Comparison of ENCODE assay signal across 18 cellular contexts in genomic region chr15:25783134-25783533, GRCh38.
DNase-seq lines count a peak whose midpoint lies in the region; ATAC-seq and TF ChIP-seq lines count a peak whose summit lies in the region.
"Had no signal": no experiment of that assay in that cellular context is flagged by ENCODE, and none has a peak within 500 bp of the region (broad histone marks: within the 10 kb centered on the region; RNA-seq: fewer than 3 reads in every experiment).

No MANE protein-coding gene starts in this region.

- H3K36me3 Mint-ChIP-seq in activated naive CD8-positive, alpha-beta T cell treated with anti-CD3 and anti-CD28 coated beads, Interleukin-2, amount 50 U/mL, for 24 hours (ENCODE audit: low read depth) = peaks cover 15% of the 10 kb centered on the region
- H3K36me3 Mint-ChIP-seq in neural progenitor cell = peaks cover 1% of the 10 kb centered on the region

- peaks cover 0 to 9% (median 0%) of the 10 kb centered on the region in 11 experiments; a peak in 2 of 22 replicates for H3K27me3 ChIP-seq in BLaER1 treated with 17β-estradiol and CSF1 and Interleukin-3, amounts not matched to agents 10 nM and 100 nM
- no peaks in the 10 kb centered on the region for H3K27me3 ChIP-seq in neural progenitor cell

- H3K9me3 Mint-ChIP-seq in activated naive CD8-positive, alpha-beta T cell treated with anti-CD3 and anti-CD28 coated beads, Interleukin-2, amount 50 U/mL, for 24 hours = no peaks in the 10 kb centered on the region
- no peaks in the 10 kb centered on the region for H3K9me3 Mint-ChIP-seq in neural progenitor cell
- H3K9me3 Mint-ChIP-seq: CD4-positive, alpha-beta memory T cell had no signal

- TF ChIP-seq CTCF in HEK293 (tag by site-specific recombination; IDR thresholded peaks at IDR 0.05) (no peak), neural progenitor cell (IDR thresholded peaks at IDR 0.05) (no peak)

- H3K27ac Mint-ChIP-seq in activated naive CD8-positive, alpha-beta T cell treated with anti-CD3 and anti-CD28 coated beads, Interleukin-2, amount 50 U/mL, for 24 hours = peak overlapping the region; percentile 76
- peak overlapping the region; percentile 12 for H3K27ac Mint-ChIP-seq in neural progenitor cell

- H3K4me1 ChIP-seq in BLaER1 treated with 17β-estradiol and CSF1 and Interleukin-3, amounts not matched to agents 10 nM and 100 nM = peaks cover 43 to 77% (median 60%) of the 10 kb centered on the region in 10 experiments
- H3K4me1 ChIP-seq in HEK293 (ENCODE audit: control insufficient read depth, insufficient read depth, low read length) = no peaks in the 10 kb centered on the region
- no peaks in the 10 kb centered on the region for H3K4me1 ChIP-seq in neural progenitor cell
- H3K4me1 ChIP-seq: HAP-1 had no signal

- H3K9ac ChIP-seq in BLaER1 treated with 17β-estradiol and CSF1 and Interleukin-3, amounts not matched to agents 10 nM and 100 nM = no peak overlapping the region
- H3K9ac ChIP-seq in neural progenitor cell = no peak overlapping the region

- no peaks in the 10 kb centered on the region for H3K27me3 Mint-ChIP-seq in activated naive CD8-positive, alpha-beta T cell treated with anti-CD3 and anti-CD28 coated beads, Interleukin-2, amount 50 U/mL, for 24 hours
- no peaks in the 10 kb centered on the region for H3K27me3 Mint-ChIP-seq in neural progenitor cell (ENCODE audit: insufficient read depth, low read depth)
- H3K27me3 Mint-ChIP-seq: CD4-positive, alpha-beta memory T cell had no signal

- no peaks in the 10 kb centered on the region for H3K79me2 ChIP-seq in neural progenitor cell (ENCODE audit: low read depth)

- H3K9me3 ChIP-seq in BLaER1 treated with 17β-estradiol and CSF1 and Interleukin-3, amounts not matched to agents 10 nM and 100 nM (replicated peaks in 1 of 11) = no peaks in the 10 kb centered on the region
- H3K9me3 ChIP-seq in HEK293 (ENCODE audit: control insufficient read depth, insufficient read depth, low read depth, low read length) (no peaks in the 10 kb centered on the region), neural progenitor cell (ENCODE audit: low read depth) (no peaks in the 10 kb centered on the region)
- H3K9me3 ChIP-seq: HAP-1 had no signal

- DNase-seq in activated naive CD8-positive, alpha-beta T cell treated with anti-CD3 and anti-CD28 coated beads, Interleukin-2, amount 50 U/mL, for 24 hours = no peak
- no peak for DNase-seq in neural progenitor cell (ENCODE audit: low spot score)
- no peak for DNase-seq in hippocampal formation (lab: John Stamatoyannopoulos, UW)
- DNase-seq: AML-193; DND-41; NCI-H2107; NCI-H226; NCI-H526 treated with DMSO at 0.1 percent for 48 hours; NK-92 treated with Interleukin-12 subunit alpha and Interleukin-12 subunit beta, amount 100 ng/mL, for 24 hours; RPMI8226 had no signal

- no peak overlapping the region for H3K27ac ChIP-seq in BLaER1 treated with 17β-estradiol and CSF1 and Interleukin-3, amounts not matched to agents 10 nM and 100 nM
- H3K27ac ChIP-seq in HEK293 (ENCODE audit: extremely low read depth, low read depth, low read length) (no peak overlapping the region), neural progenitor cell (no peak overlapping the region)
- H3K27ac ChIP-seq: HL-60 had no signal

- no peak for ATAC-seq in activated naive CD8-positive, alpha-beta T cell treated with anti-CD3 and anti-CD28 coated beads, Interleukin-2, amount 50 U/mL, for 24 hours
- no peak for ATAC-seq in HG03095 (IDR thresholded peaks at IDR 0.05; ENCODE audit: unreplicated experiment)
- no peak for ATAC-seq in GM21619 (IDR thresholded peaks at IDR 0.05; ENCODE audit: unreplicated experiment)

- no peak overlapping the region for H2AFZ ChIP-seq in neural progenitor cell (replicated peaks)

- POLR2A ChIA-PET in HEK293 (lab: Yijun Ruan, JAX) = no interaction called here

- peaks cover 0 to 11% (median 0%) of the 10 kb centered on the region in 11 experiments; a peak in 1 of 22 replicates for H4K20me1 ChIP-seq in BLaER1 treated with 17β-estradiol and CSF1 and Interleukin-3, amounts not matched to agents 10 nM and 100 nM
- H4K20me1 ChIP-seq in neural progenitor cell (ENCODE audit: low read depth) = no peaks in the 10 kb centered on the region

- CTCF ChIA-PET in HEK293 (lab: Yijun Ruan, JAX) = interaction anchor here (0.6 to 2.4 kb wide), 17 partner anchors 11 to 591 kb away, joined by 3 to 18 read pairs (median 4); no protein-coding TSS in a partner anchor

- H3F3A ChIP-seq in neural progenitor cell (ENCODE audit: low read depth) = no peaks in the 10 kb centered on the region

- H3K4me3 ChIP-seq in BLaER1 treated with 17β-estradiol and CSF1 and Interleukin-3, amounts not matched to agents 10 nM and 100 nM = no peak overlapping the region
- H3K4me3 ChIP-seq in HEK293 (ENCODE audit: low read depth, low read length) (no peak overlapping the region), neural progenitor cell (no peak overlapping the region)
- H3K4me3 ChIP-seq: HAP-1, K562 had no signal

- peak overlapping the region in 7 of 11 experiments; percentile 64 to 84 (median 72); a peak in 9 of 22 replicates for H3K4me2 ChIP-seq in BLaER1 treated with 17β-estradiol and CSF1 and Interleukin-3, amounts not matched to agents 10 nM and 100 nM
- no peak overlapping the region for H3K4me2 ChIP-seq in neural progenitor cell

- H3K4me1 Mint-ChIP-seq in activated naive CD8-positive, alpha-beta T cell treated with anti-CD3 and anti-CD28 coated beads, Interleukin-2, amount 50 U/mL, for 24 hours = peaks cover 54% of the 10 kb centered on the region
- H3K4me1 Mint-ChIP-seq in neural progenitor cell = peaks cover 13% of the 10 kb centered on the region

- H3K36me3 ChIP-seq in BLaER1 treated with 17β-estradiol and CSF1 and Interleukin-3, amounts not matched to agents 10 nM and 100 nM = peaks cover 0 to 15% (median 12%) of the 10 kb centered on the region in 11 experiments; a peak in 11 of 22 replicates
- H3K36me3 ChIP-seq in HEK293 (ENCODE audit: control insufficient read depth in 2 of 2, insufficient read depth in 1 of 2, low read length in 2 of 2) (no peaks in the 10 kb centered on the region), neural progenitor cell (no peaks in the 10 kb centered on the region)

- H3K4me3 Mint-ChIP-seq in activated naive CD8-positive, alpha-beta T cell treated with anti-CD3 and anti-CD28 coated beads, Interleukin-2, amount 50 U/mL, for 24 hours = no peak overlapping the region
- H3K4me3 Mint-ChIP-seq in neural progenitor cell = no peak overlapping the region
- H3K4me3 Mint-ChIP-seq: CD4-positive, alpha-beta memory T cell had no signal

TF ChIP-seq in HEK293, 187 proteins besides CTCF, POLR2A, EP300 and RAD21:
- TF ChIP-seq EGR2 (tag by site-specific recombination; IDR thresholded peaks at IDR 0.05; ENCODE audit: low read depth) = peak; percentile 54; the same call in 1 of the 2 replicates
- no peak for TF ChIP-seq ZNF785 (tag by site-specific recombination; IDR thresholded peaks at IDR 0.05)
TF ChIP-seq in HEK293: peak in this region for 1.
